In the genomic region with DNA sequence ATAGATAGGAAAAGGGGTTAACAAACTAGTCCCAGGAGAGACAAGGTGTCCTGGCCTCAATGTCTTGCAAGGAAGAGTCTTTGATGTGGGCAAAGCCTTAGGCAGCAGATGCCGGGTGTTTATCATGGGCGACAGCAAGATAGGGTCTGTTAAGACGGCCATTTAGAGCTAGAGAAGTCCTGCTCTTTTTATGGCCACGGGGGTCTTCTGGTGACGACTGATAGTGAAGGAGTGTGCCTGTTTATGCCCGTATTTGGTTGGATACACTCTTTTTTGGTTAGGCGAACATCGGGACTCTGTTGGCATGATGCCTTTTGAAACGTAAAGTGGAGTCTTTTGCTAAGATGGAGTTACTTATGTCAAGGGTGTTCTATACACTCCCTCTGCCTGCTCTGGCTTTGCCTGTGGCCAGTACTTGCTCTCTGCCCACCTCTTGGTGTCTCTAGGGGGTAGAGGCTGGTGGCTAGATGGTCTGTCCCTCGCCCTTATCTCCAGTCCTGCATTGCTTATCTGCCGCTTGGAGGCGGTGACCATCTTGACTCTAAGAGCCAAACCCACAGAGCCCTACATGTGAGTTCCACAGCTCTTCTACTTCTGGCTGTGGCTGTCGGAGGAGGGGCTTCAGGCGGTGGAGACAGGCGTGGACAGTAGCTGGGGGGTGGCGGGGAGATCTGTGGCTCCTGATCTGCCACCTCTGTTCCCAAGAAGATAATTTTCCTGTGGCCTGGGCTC, we compare ENCODE assay signal across 8 cellular contexts. TPM values are rescaled to one million over a fixed set of nuclear protein-coding genes. Genes with fewer than 3 reads are reported as not detected.
DNase-seq lines count a peak whose midpoint lies in the region; ATAC-seq, FAIRE-seq and TF ChIP-seq lines count a peak whose summit lies in the region.

No MANE protein-coding gene starts in this region.

- TF ChIP-seq POLR2A in GM12892 (IDR thresholded peaks at IDR 0.05; ENCODE audit: low read depth, low read length): no peak

- no peak for FAIRE-seq in GM12892 (lab: Jason Lieb, UNC)

- CTCF ChIA-PET in CD8-positive, alpha-beta memory T cell (lab: Charles Lee): interaction anchor here (0.7 to 7.0 kb wide), 21 partner anchors 10 to 202 kb away, joined by 3 to 71 read pairs (median 6); a partner anchor contains a TSS
- CTCF ChIA-PET in Panc1 (lab: Charles Lee): interaction anchor here (0.5 to 1.9 kb wide), 6 partner anchors 34 to 148 kb away, joined by 3 to 15 read pairs (median 4); no protein-coding TSS in a partner anchor

- in situ Hi-C loops in Panc1 (cut with HindIII; ENCODE audit: low pct_unique_long_range_greater_than_20kb, low sequenced_read_pairs): no loop called here

- peaks cover 0 to 6% (median 0%) of the 10 kb centered on the region in 3 donors for H3K36me3 Mint-ChIP-seq in CD8-positive, alpha-beta memory T cell
- H3K36me3 Mint-ChIP-seq in endothelial cell (ENCODE audit: low read depth, unreplicated experiment): no peaks in the 10 kb centered on the region
- no peaks in the 10 kb centered on the region for H3K36me3 Mint-ChIP-seq in osteocyte (ENCODE audit: unreplicated experiment)

- H3K4me1 ChIP-seq in CD8-positive, alpha-beta memory T cell (ENCODE audit: insufficient read depth, low read length): peaks cover 37% of the 10 kb centered on the region
- peaks cover 8% of the 10 kb centered on the region for H3K4me1 ChIP-seq in Panc1 (ENCODE audit: control insufficient read depth, insufficient read depth, low read length)

- H3K27ac Mint-ChIP-seq in CD8-positive, alpha-beta memory T cell: peak overlapping the region; percentile 82 to 99 (median 97)
- H3K27ac Mint-ChIP-seq in endothelial cell (ENCODE audit: unreplicated experiment) (peak overlapping the region; percentile 99), osteocyte (ENCODE audit: unreplicated experiment) (peak overlapping the region; percentile 94)

- peaks cover 0 to 1% of the 10 kb centered on the region in 2 donors for H3K27me3 Mint-ChIP-seq in CD8-positive, alpha-beta memory T cell
- peaks cover 12% of the 10 kb centered on the region for H3K27me3 Mint-ChIP-seq in endothelial cell (ENCODE audit: unreplicated experiment)
- H3K27me3 Mint-ChIP-seq in osteocyte (ENCODE audit: unreplicated experiment): no peaks in the 10 kb centered on the region

- intact Hi-C loops in Panc1 (cut with micrococcal nuclease; ENCODE audit: unreplicated experiment): loop anchor here (2.0 kb wide), 1 partner anchor 140 kb away; no protein-coding TSS in a partner anchor

- peak overlapping the region; percentile 41 for H3K27ac ChIP-seq in CD8-positive, alpha-beta memory T cell (ENCODE audit: low read depth, low read length)
- H3K27ac ChIP-seq in Panc1 (ENCODE audit: low read length): peak overlapping the region; percentile 93

- H3K4me1 Mint-ChIP-seq in CD8-positive, alpha-beta memory T cell: peaks cover 36 to 45% (median 40%) of the 10 kb centered on the region in 3 donors
- peaks cover 23% of the 10 kb centered on the region for H3K4me1 Mint-ChIP-seq in endothelial cell (ENCODE audit: unreplicated experiment)
- peaks cover 23% of the 10 kb centered on the region for H3K4me1 Mint-ChIP-seq in osteocyte (ENCODE audit: unreplicated experiment)

- DNase-seq in CD8-positive, alpha-beta memory T cell: no peak
- DNase-seq in Panc1 (ENCODE audit: low read depth, low spot score) (no peak), endothelial cell (ENCODE audit: low spot score) (no peak), osteocyte (ENCODE audit: extremely low spot score, unreplicated experiment) (no peak), GM12892 (ENCODE audit: insufficient read length) (no peak)

- no peaks in the 10 kb centered on the region for H3K27me3 ChIP-seq in CD8-positive, alpha-beta memory T cell (ENCODE audit: insufficient read depth, low read length, poor library complexity, severe bottlenecking)
- H3K27me3 ChIP-seq in Panc1 (ENCODE audit: control insufficient read depth, insufficient read depth, low read length): no peaks in the 10 kb centered on the region

- H3K36me3 ChIP-seq in CD8-positive, alpha-beta memory T cell (ENCODE audit: insufficient read depth, low read length): no peaks in the 10 kb centered on the region
- H3K36me3 ChIP-seq in Panc1 (ENCODE audit: control insufficient read depth, insufficient read depth, low read length): no peaks in the 10 kb centered on the region; the same call in 1 of the 2 replicates

- peak overlapping the region; percentile 90 to 98 (median 95) for H3K4me3 Mint-ChIP-seq in CD8-positive, alpha-beta memory T cell
- H3K4me3 Mint-ChIP-seq in endothelial cell (ENCODE audit: unreplicated experiment) (peak overlapping the region; percentile 99), osteocyte (ENCODE audit: unreplicated experiment) (peak overlapping the region; percentile 97)

- no peaks in the 10 kb centered on the region for H3K9me3 ChIP-seq in CD8-positive, alpha-beta memory T cell (ENCODE audit: low read length)
- no peaks in the 10 kb centered on the region; the same call in none of the 2 replicates for H3K9me3 ChIP-seq in Panc1 (ENCODE audit: control insufficient read depth, insufficient read depth, low read depth, low read length)

- POLR2A ChIA-PET in CD8-positive, alpha-beta memory T cell (lab: Charles Lee): interaction anchor here (0.6 to 1.8 kb wide), 7 partner anchors 9 to 142 kb away, joined by 3 to 12 read pairs (median 9); a partner anchor contains a TSS
- POLR2A ChIA-PET in Panc1 (lab: Charles Lee): no interaction called here

- ATAC-seq in Panc1 (peak; percentile 4), HG03095 (IDR thresholded peaks at IDR 0.05; ENCODE audit: unreplicated experiment) (no peak), HG03432 (IDR thresholded peaks at IDR 0.05; ENCODE audit: unreplicated experiment) (no peak), GM18511 (IDR thresholded peaks at IDR 0.05; ENCODE audit: unreplicated experiment) (no peak)

- no TSS peak for BruUV-seq in Panc1 (replicated peaks; lab: Mats Ljungman, UMichigan)

- no peaks in the 10 kb centered on the region for H3K9me3 Mint-ChIP-seq in CD8-positive, alpha-beta memory T cell
- no peaks in the 10 kb centered on the region for H3K9me3 Mint-ChIP-seq in endothelial cell (ENCODE audit: unreplicated experiment)
- no peaks in the 10 kb centered on the region for H3K9me3 Mint-ChIP-seq in osteocyte (ENCODE audit: unreplicated experiment)

- TF ChIP-seq CTCF in Panc1 (IDR thresholded peaks at IDR 0.05) (no peak), endothelial cell (IDR thresholded peaks at IDR 0.05; ENCODE audit: unreplicated experiment) (no peak), osteocyte (IDR thresholded peaks at IDR 0.05) (no peak)

- peak overlapping the region; percentile 58 for H3K4me3 ChIP-seq in CD8-positive, alpha-beta memory T cell (ENCODE audit: low read length)
- H3K4me3 ChIP-seq in Panc1 (ENCODE audit: low read depth in 2 of 2, low read length in 2 of 2): peak overlapping the region; percentile 67 to 86

RNA-seq across cellular contexts. Expression of a gene that starts 55.8 kb away (rescaled TPM):
- 10 to 100 TPM; 78.6 to 87.1 TPM for total RNA-seq in CD8-positive, alpha-beta memory T cell
- polyA plus RNA-seq in CD8-positive, alpha-beta memory T cell: 115 TPM
- total RNA-seq in Panc1 (2021; ENCODE audit: unreplicated experiment): 46.7 TPM
- polyA plus RNA-seq in Panc1 (2012; ENCODE audit: insufficient read length): 34.0 TPM
- 22.5 TPM for total RNA-seq in endothelial cell (ENCODE audit: unreplicated experiment)
- 41.8 and 43.9 TPM in 2 replicates for total RNA-seq in osteocyte
- 101 TPM for polyA plus RNA-seq in GM12892 (2012; ENCODE audit: missing spikeins)
